Comparison of ENCODE assay signal across 12 cellular contexts in genomic region chr6:26200918-26201721, GRCh38.
DNase-seq lines count a peak whose midpoint lies in the region; ATAC-seq and TF ChIP-seq lines count a peak whose summit lies in the region.
"Had no signal": no experiment of that assay in that cellular context is flagged by ENCODE, and none has a peak within 500 bp of the region (broad histone marks: within the 10 kb centered on the region; RNA-seq: fewer than 3 reads in every experiment).

No MANE protein-coding gene starts in this region.

- no peak overlapping the region for H2AFZ ChIP-seq in neural progenitor cell (replicated peaks)

- H3K27ac Mint-ChIP-seq in T-helper 2 cell treated with Interferon-gamma antibody and Interleukin-4, amounts not matched to agents 5 μg/mL and 100 μg/mL, for 36 hours, result peak overlapping the region; percentile 90
- H3K27ac Mint-ChIP-seq in activated naive CD8-positive, alpha-beta T cell treated with anti-CD3 and anti-CD28 coated beads for 36 hours, result peak overlapping the region; percentile 75
- H3K27ac Mint-ChIP-seq in neural progenitor cell, result peak overlapping the region; percentile 94

- no peaks in the 10 kb centered on the region for H3K27me3 ChIP-seq in neural progenitor cell

- no peak for ATAC-seq in omental fat pad (ENCODE audit: low FRiP score)
- ATAC-seq: A549, body of pancreas had no signal

- peaks cover 93% of the 10 kb centered on the region for H3F3A ChIP-seq in neural progenitor cell (ENCODE audit: low read depth)

- peaks cover 33% of the 10 kb centered on the region for H3K4me1 ChIP-seq in neural progenitor cell
- H3K4me1 ChIP-seq: body of pancreas had no signal

- H3K27ac ChIP-seq in neural progenitor cell, result peak overlapping the region; percentile 86

- H3K9me3 ChIP-seq in neural progenitor cell (ENCODE audit: low read depth), result no peaks in the 10 kb centered on the region
- H3K9me3 ChIP-seq: A549, body of pancreas had no signal

- H3K4me3 Mint-ChIP-seq in T-helper 2 cell treated with Interferon-gamma antibody and Interleukin-4, amounts not matched to agents 5 μg/mL and 100 μg/mL, for 36 hours, result peak overlapping the region; percentile 69
- H3K4me3 Mint-ChIP-seq in activated naive CD8-positive, alpha-beta T cell treated with anti-CD3 and anti-CD28 coated beads for 36 hours, result peak overlapping the region; percentile 47
- H3K4me3 Mint-ChIP-seq in neural progenitor cell, result peak overlapping the region; percentile 77

- H3K9ac ChIP-seq in neural progenitor cell, result no peak overlapping the region

- TF ChIP-seq CTCF in NB4 (IDR thresholded peaks at IDR 0.05; ENCODE audit: low read depth, low read length) (no peak), neural progenitor cell (IDR thresholded peaks at IDR 0.05) (no peak), omental fat pad (IDR thresholded peaks at IDR 0.05) (no peak)

- no peaks in the 10 kb centered on the region for H3K36me3 ChIP-seq in neural progenitor cell

- peaks cover 33% of the 10 kb centered on the region for H4K20me1 ChIP-seq in neural progenitor cell (ENCODE audit: low read depth)

- TF ChIP-seq POLR2A in NB4 (IDR thresholded peaks at IDR 0.05; ENCODE audit: extremely low read depth, insufficient read length), result no peak

- H3K4me3 ChIP-seq in NB4 (ENCODE audit: low read depth, low read length) (no peak overlapping the region), neural progenitor cell (peak overlapping the region; percentile 82)
- H3K4me3 ChIP-seq: A549, body of pancreas had no signal

- no peaks in the 10 kb centered on the region for H3K9me3 Mint-ChIP-seq in T-helper 2 cell treated with Interferon-gamma antibody and Interleukin-4, amounts not matched to agents 5 μg/mL and 100 μg/mL, for 36 hours
- H3K9me3 Mint-ChIP-seq in activated naive CD8-positive, alpha-beta T cell treated with anti-CD3 and anti-CD28 coated beads for 36 hours, result peaks cover 1% of the 10 kb centered on the region
- H3K9me3 Mint-ChIP-seq in neural progenitor cell, result no peaks in the 10 kb centered on the region

- no peak for DNase-seq in T-helper 2 cell treated with Interferon-gamma antibody and Interleukin-4, amounts not matched to agents 5 μg/mL and 100 μg/mL, for 36 hours (ENCODE audit: low spot score)
- DNase-seq in T-helper 2 cell (no peak), NB4 (ENCODE audit: low read depth) (peak; percentile 25), neural progenitor cell (ENCODE audit: low spot score) (peak; percentile 68), omental fat pad (ENCODE audit: low spot score) (no peak), DMS 273 treated with DMSO at 0.1 percent for 48 hours (lab: John Stamatoyannopoulos, UW) (no peak)
- DNase-seq in activated naive CD8-positive, alpha-beta T cell treated with anti-CD3 and anti-CD28 coated beads for 36 hours, result no peak
- DNase-seq in stimulated activated naive CD4-positive, alpha-beta T cell treated with Interleukin-2 at 50 U/mL for 16 hours (lab: John Stamatoyannopoulos, UW), result no peak
- DNase-seq: activated CD8-positive, alpha-beta memory T cell treated with anti-CD3 and anti-CD28 coated beads, Interleukin-2, amount 50 U/mL, for 4 hours; body of pancreas; NCI-H524 had no signal

- peak overlapping the region; percentile 87 for H3K4me2 ChIP-seq in neural progenitor cell
- H3K4me2 ChIP-seq: A549 had no signal

- peaks cover 7% of the 10 kb centered on the region for H3K36me3 Mint-ChIP-seq in T-helper 2 cell treated with Interferon-gamma antibody and Interleukin-4, amounts not matched to agents 5 μg/mL and 100 μg/mL, for 36 hours (ENCODE audit: low read depth)
- peaks cover 21% of the 10 kb centered on the region for H3K36me3 Mint-ChIP-seq in activated naive CD8-positive, alpha-beta T cell treated with anti-CD3 and anti-CD28 coated beads for 36 hours
- H3K36me3 Mint-ChIP-seq in neural progenitor cell, result no peaks in the 10 kb centered on the region

- H3K79me2 ChIP-seq in neural progenitor cell (ENCODE audit: low read depth), result peaks cover 53% of the 10 kb centered on the region

- H3K27me3 Mint-ChIP-seq in T-helper 2 cell treated with Interferon-gamma antibody and Interleukin-4, amounts not matched to agents 5 μg/mL and 100 μg/mL, for 36 hours (ENCODE audit: low read depth), result peaks cover 25% of the 10 kb centered on the region
- peaks cover 24% of the 10 kb centered on the region for H3K27me3 Mint-ChIP-seq in activated naive CD8-positive, alpha-beta T cell treated with anti-CD3 and anti-CD28 coated beads for 36 hours
- H3K27me3 Mint-ChIP-seq in neural progenitor cell (ENCODE audit: insufficient read depth, low read depth), result peaks cover 8% of the 10 kb centered on the region

- H3K4me1 Mint-ChIP-seq in T-helper 2 cell treated with Interferon-gamma antibody and Interleukin-4, amounts not matched to agents 5 μg/mL and 100 μg/mL, for 36 hours (ENCODE audit: low read depth), result peaks cover 37% of the 10 kb centered on the region
- peaks cover 44% of the 10 kb centered on the region for H3K4me1 Mint-ChIP-seq in activated naive CD8-positive, alpha-beta T cell treated with anti-CD3 and anti-CD28 coated beads for 36 hours
- peaks cover 33% of the 10 kb centered on the region for H3K4me1 Mint-ChIP-seq in neural progenitor cell

Comparison
In these comparisons a context has a peak if more than half of its experiments do, and no peak if none do; other contexts are left out.
1. DNase-seq: peak in NB4 (single experiment) and neural progenitor cell (single experiment); none in T-helper 2 cell treated with Interferon-gamma antibody and Interleukin-4, amounts not matched to agents 5 μg/mL and 100 μg/mL, for 36 hours (single experiment), T-helper 2 cell (0 of 5), activated naive CD8-positive, alpha-beta T cell treated with anti-CD3 and anti-CD28 coated beads for 36 hours (single experiment), stimulated activated naive CD4-positive, alpha-beta T cell treated with Interleukin-2 at 50 U/mL for 16 hours (single experiment), omental fat pad (single experiment) and DMS 273 treated with DMSO at 0.1 percent for 48 hours (single experiment).
2. Peak in every context shown above with its lines, with median percentiles within 50 percentile points of each other: H3K27ac Mint-ChIP-seq and H3K4me3 Mint-ChIP-seq.